ENCODE assay signal across 10 cellular contexts in genomic region chr22:35620624-35621245, GRCh38. TPM values are rescaled to one million over a fixed set of nuclear protein-coding genes. Genes with fewer than 3 reads are reported as not detected.
DNase-seq lines count a peak whose midpoint lies in the region; ATAC-seq and TF ChIP-seq lines count a peak whose summit lies in the region.
"Had no signal": no experiment of that assay in that cellular context is flagged by ENCODE, and none has a peak within 500 bp of the region (broad histone marks: within the 10 kb centered on the region; RNA-seq: fewer than 3 reads in every experiment).

No MANE protein-coding gene starts in this region.

- no peak overlapping the region for H3K27ac Mint-ChIP-seq in activated CD8-positive, alpha-beta T cell treated with anti-CD3 and anti-CD28 coated beads for 36 hours
- no peak overlapping the region for H3K27ac Mint-ChIP-seq in activated CD8-positive, alpha-beta memory T cell treated with anti-CD3 and anti-CD28 coated beads, Interleukin-2, amount 10 ng/mL, durations not matched to agents 7 days and 5 days

- POLR2A ChIA-PET in HEK293 (lab: Yijun Ruan, JAX), result interaction anchor here (0.6 to 1.3 kb wide), 2 partner anchors 9 to 457 kb away, joined by 3 read pairs; no protein-coding TSS in a partner anchor
- POLR2A ChIA-PET in activated CD8-positive, alpha-beta T cell treated with anti-CD3 and anti-CD28 coated beads for 36 hours (lab: Charles Lee), result interaction anchor here (0.6 kb wide), 1 partner anchor 22 kb away, joined by 3 read pairs; no protein-coding TSS in a partner anchor

- H3K4me1 Mint-ChIP-seq in activated CD8-positive, alpha-beta T cell treated with anti-CD3 and anti-CD28 coated beads for 36 hours (ENCODE audit: low read depth), result no peaks in the 10 kb centered on the region
- H3K4me1 Mint-ChIP-seq in activated CD8-positive, alpha-beta memory T cell treated with anti-CD3 and anti-CD28 coated beads, Interleukin-2, amount 10 ng/mL, durations not matched to agents 7 days and 5 days, result peaks cover 2% of the 10 kb centered on the region

- H3K4me1 ChIP-seq in HEK293 (ENCODE audit: control insufficient read depth, insufficient read depth, low read length) (no peaks in the 10 kb centered on the region), hepatocyte (ENCODE audit: insufficient read depth) (peaks cover 10% of the 10 kb centered on the region)

- no peaks in the 10 kb centered on the region for H3K27me3 ChIP-seq in hepatocyte
- H3K27me3 ChIP-seq: BLaER1 had no signal

- WGBS in hepatocyte (ENCODE audit: low lambda C conversion rate, missing lambda C conversion rate), result 66% methylated on average over 15 of the region's 15 CpGs

- CTCF ChIA-PET in HEK293 (lab: Yijun Ruan, JAX), result interaction anchor here (0.5 to 4.4 kb wide), 16 partner anchors 9 to 1236 kb away, joined by 3 to 25 read pairs (median 4); no protein-coding TSS in a partner anchor
- CTCF ChIA-PET in activated CD8-positive, alpha-beta T cell treated with anti-CD3 and anti-CD28 coated beads for 36 hours (lab: Charles Lee), result interaction anchor here (0.8 to 2.3 kb wide), 9 partner anchors 8 to 504 kb away, joined by 3 to 11 read pairs (median 4); partner anchors contain the start of gene APOL6
- CTCF ChIA-PET in activated CD8-positive, alpha-beta memory T cell treated with anti-CD3 and anti-CD28 coated beads, Interleukin-2, amount 10 ng/mL, durations not matched to agents 7 days and 5 days (lab: Charles Lee), result interaction anchor here (1.0 to 2.1 kb wide), 5 partner anchors 37 to 478 kb away, joined by 3 to 13 read pairs (median 4); partner anchors contain the start of gene RASD2

- H3K9me3 ChIP-seq in HEK293 (ENCODE audit: control insufficient read depth, insufficient read depth, low read depth, low read length), result no peaks in the 10 kb centered on the region
- no peaks in the 10 kb centered on the region for H3K9me3 ChIP-seq in hepatocyte (ENCODE audit: low read depth)
- H3K9me3 ChIP-seq: BLaER1 had no signal

- H3K9me2 ChIP-seq in hepatocyte (replicated peaks; ENCODE audit: insufficient read depth), result no peaks in the 10 kb centered on the region

- H3K4me3 Mint-ChIP-seq in activated CD8-positive, alpha-beta T cell treated with anti-CD3 and anti-CD28 coated beads for 36 hours, result no peak overlapping the region
- no peak overlapping the region for H3K4me3 Mint-ChIP-seq in activated CD8-positive, alpha-beta memory T cell treated with anti-CD3 and anti-CD28 coated beads, Interleukin-2, amount 10 ng/mL, durations not matched to agents 7 days and 5 days

- H3K79me2 ChIP-seq in hepatocyte, result no peaks in the 10 kb centered on the region

- DNase-seq in hepatocyte (ENCODE audit: low spot score), result peak; percentile 35
- DNase-seq in MV-4-11 (lab: John Stamatoyannopoulos, UW), result no peak
- DNase-seq in activated CD8-positive, alpha-beta T cell treated with anti-CD3 and anti-CD28 coated beads for 36 hours, result no peak
- no peak for DNase-seq in stimulated activated CD8-positive, alpha-beta memory T cell treated with anti-CD3 and anti-CD28 coated beads, Interleukin-4, amount 100 ng/mL, for 48 hours
- no peak for DNase-seq in activated CD8-positive, alpha-beta memory T cell treated with anti-CD3 and anti-CD28 coated beads, Interleukin-2, amount 10 ng/mL, durations not matched to agents 7 days and 5 days
- DNase-seq: occipital lobe had no signal

- peak overlapping the region; percentile 99 for H3K27ac ChIP-seq in 22Rv1
- no peak overlapping the region for H3K27ac ChIP-seq in HEK293 (ENCODE audit: extremely low read depth, low read depth, low read length)
- H3K27ac ChIP-seq in VCaP, result peak overlapping the region; percentile 96
- no peak overlapping the region for H3K27ac ChIP-seq in hepatocyte
- H3K27ac ChIP-seq: BLaER1 had no signal

- no peak overlapping the region for H3K4me2 ChIP-seq in hepatocyte
- H3K4me2 ChIP-seq: BLaER1 had no signal

- intact Hi-C loops in activated CD8-positive, alpha-beta T cell treated with anti-CD3 and anti-CD28 coated beads for 36 hours (cut with micrococcal nuclease), result loop anchor here (10.0 kb wide), 2 partner anchors 266 to 504 kb away; no protein-coding TSS in a partner anchor

- no peak for ATAC-seq in activated CD8-positive, alpha-beta T cell treated with anti-CD3 and anti-CD28 coated beads for 36 hours
- ATAC-seq in activated CD8-positive, alpha-beta memory T cell treated with anti-CD3 and anti-CD28 coated beads, Interleukin-2, amount 10 ng/mL, durations not matched to agents 7 days and 5 days, result no peak

- H3K27me3 Mint-ChIP-seq in activated CD8-positive, alpha-beta T cell treated with anti-CD3 and anti-CD28 coated beads for 36 hours, result peaks cover 7% of the 10 kb centered on the region
- peaks cover 12% of the 10 kb centered on the region for H3K27me3 Mint-ChIP-seq in activated CD8-positive, alpha-beta memory T cell treated with anti-CD3 and anti-CD28 coated beads, Interleukin-2, amount 10 ng/mL, durations not matched to agents 7 days and 5 days

- H3K9me3 Mint-ChIP-seq in activated CD8-positive, alpha-beta T cell treated with anti-CD3 and anti-CD28 coated beads for 36 hours, result no peaks in the 10 kb centered on the region
- H3K9me3 Mint-ChIP-seq in activated CD8-positive, alpha-beta memory T cell treated with anti-CD3 and anti-CD28 coated beads, Interleukin-2, amount 10 ng/mL, durations not matched to agents 7 days and 5 days (ENCODE audit: low read depth), result no peaks in the 10 kb centered on the region

- TF ChIP-seq CTCF in 22Rv1 (IDR thresholded peaks at IDR 0.05), result no peak
- no peak for TF ChIP-seq CTCF in HEK293 (tag by site-specific recombination; IDR thresholded peaks at IDR 0.05)
- no peak for TF ChIP-seq CTCF in VCaP (conservative IDR thresholded peaks at IDR 0.05)
- TF ChIP-seq CTCF in hepatocyte (IDR thresholded peaks at IDR 0.05; ENCODE audit: poor library complexity), result no peak
- TF ChIP-seq CTCF in activated CD8-positive, alpha-beta T cell treated with anti-CD3 and anti-CD28 coated beads for 36 hours (IDR thresholded peaks at IDR 0.05), result no peak

- H3K4me3 ChIP-seq in HEK293 (ENCODE audit: low read depth, low read length) (no peak overlapping the region), hepatocyte (no peak overlapping the region)
- H3K4me3 ChIP-seq: BLaER1 had no signal

- no peaks in the 10 kb centered on the region for H4K20me1 ChIP-seq in hepatocyte (ENCODE audit: insufficient read depth, poor library complexity, severe bottlenecking)
- H4K20me1 ChIP-seq: BLaER1 had no signal

- H2AFZ ChIP-seq in hepatocyte, result no peak overlapping the region

- H3K36me3 ChIP-seq in HEK293 (ENCODE audit: control insufficient read depth in 2 of 2, insufficient read depth in 1 of 2, low read length in 2 of 2) (no peaks in the 10 kb centered on the region), hepatocyte (replicated peaks; ENCODE audit: insufficient read depth, low read depth) (no peaks in the 10 kb centered on the region)
- H3K36me3 ChIP-seq: BLaER1 had no signal

- H3K36me3 Mint-ChIP-seq in activated CD8-positive, alpha-beta T cell treated with anti-CD3 and anti-CD28 coated beads for 36 hours (ENCODE audit: low read depth), result no peaks in the 10 kb centered on the region
- no peaks in the 10 kb centered on the region for H3K36me3 Mint-ChIP-seq in activated CD8-positive, alpha-beta memory T cell treated with anti-CD3 and anti-CD28 coated beads, Interleukin-2, amount 10 ng/mL, durations not matched to agents 7 days and 5 days

TF ChIP-seq in HEK293, 187 proteins besides CTCF, POLR2A, EP300 and RAD21 (continues in another document):
- TF ChIP-seq, protein P1, sequence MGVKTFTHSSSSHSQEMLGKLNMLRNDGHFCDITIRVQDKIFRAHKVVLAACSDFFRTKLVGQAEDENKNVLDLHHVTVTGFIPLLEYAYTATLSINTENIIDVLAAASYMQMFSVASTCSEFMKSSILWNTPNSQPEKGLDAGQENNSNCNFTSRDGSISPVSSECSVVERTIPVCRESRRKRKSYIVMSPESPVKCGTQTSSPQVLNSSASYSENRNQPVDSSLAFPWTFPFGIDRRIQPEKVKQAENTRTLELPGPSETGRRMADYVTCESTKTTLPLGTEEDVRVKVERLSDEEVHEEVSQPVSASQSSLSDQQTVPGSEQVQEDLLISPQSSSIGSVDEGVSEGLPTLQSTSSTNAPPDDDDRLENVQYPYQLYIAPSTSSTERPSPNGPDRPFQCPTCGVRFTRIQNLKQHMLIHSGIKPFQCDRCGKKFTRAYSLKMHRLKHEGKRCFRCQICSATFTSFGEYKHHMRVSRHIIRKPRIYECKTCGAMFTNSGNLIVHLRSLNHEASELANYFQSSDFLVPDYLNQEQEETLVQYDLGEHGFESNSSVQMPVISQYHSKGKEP (tag by site-specific recombination; IDR thresholded peaks at IDR 0.05), result no peak
- TF ChIP-seq ZNF214 (tag by site-specific recombination; IDR thresholded peaks at IDR 0.05; ENCODE audit: borderline replicate concordance), result no peak
- TF ChIP-seq SP7 (tag by site-specific recombination; IDR thresholded peaks at IDR 0.05), result peak; percentile 63
- 0 out of 2 replicates have a peak, but pooled peaks have one; percentile 25 for TF ChIP-seq ZNF341 (tag by site-specific recombination; IDR thresholded peaks at IDR 0.05; ENCODE audit: low read depth)
- TF ChIP-seq, protein P2, sequence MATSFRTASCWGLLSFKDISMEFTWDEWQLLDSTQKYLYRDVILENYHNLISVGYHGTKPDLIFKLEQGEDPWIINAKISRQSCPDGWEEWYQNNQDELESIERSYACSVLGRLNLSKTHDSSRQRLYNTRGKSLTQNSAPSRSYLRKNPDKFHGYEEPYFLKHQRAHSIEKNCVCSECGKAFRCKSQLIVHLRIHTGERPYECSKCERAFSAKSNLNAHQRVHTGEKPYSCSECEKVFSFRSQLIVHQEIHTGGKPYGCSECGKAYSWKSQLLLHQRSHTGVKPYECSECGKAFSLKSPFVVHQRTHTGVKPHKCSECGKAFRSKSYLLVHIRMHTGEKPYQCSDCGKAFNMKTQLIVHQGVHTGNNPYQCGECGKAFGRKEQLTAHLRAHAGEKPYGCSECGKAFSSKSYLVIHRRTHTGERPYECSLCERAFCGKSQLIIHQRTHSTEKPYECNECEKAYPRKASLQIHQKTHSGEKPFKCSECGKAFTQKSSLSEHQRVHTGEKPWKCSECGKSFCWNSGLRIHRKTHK (tag by site-specific recombination; IDR thresholded peaks at IDR 0.05), result no peak
- no peak for TF ChIP-seq ZNF560 (tag by site-specific recombination; IDR thresholded peaks at IDR 0.05; ENCODE audit: borderline replicate concordance)
- peak; percentile 43; the same call in 1 of the 2 replicates for TF ChIP-seq ZBTB17 (tag by site-specific recombination; IDR thresholded peaks at IDR 0.05)

RNA-seq across cellular contexts. Expression of gene MB, which starts 3.6 kb away (rescaled TPM):
- not detected in 2 replicates for total RNA-seq in hepatocyte
- 0.64 and 0.75 TPM in 2 replicates for polyA plus RNA-seq in hepatocyte
- total RNA-seq in activated CD8-positive, alpha-beta T cell treated with anti-CD3 and anti-CD28 coated beads for 36 hours, result not detected
- total RNA-seq in activated CD8-positive, alpha-beta memory T cell treated with anti-CD3 and anti-CD28 coated beads, Interleukin-2, amount 10 ng/mL, durations not matched to agents 7 days and 5 days, result 1 to 10 TPM in 1 of 2 experiments, not detected in 1; 2.6 TPM
- total RNA-seq: occipital lobe had no signal

RNA-seq across cellular contexts. Expression of gene APOL6, which starts 27.5 kb away (rescaled TPM):
- total RNA-seq in hepatocyte, result 19.6 and 21.0 TPM in 2 replicates
- polyA plus RNA-seq in hepatocyte, result 2.7 and 3.1 TPM in 2 replicates
- 10 to 100 TPM; 37.1 to 38.0 TPM for total RNA-seq in activated CD8-positive, alpha-beta T cell treated with anti-CD3 and anti-CD28 coated beads for 36 hours
- 10 to 100 TPM; 59.9 to 65.2 TPM for total RNA-seq in activated CD8-positive, alpha-beta memory T cell treated with anti-CD3 and anti-CD28 coated beads, Interleukin-2, amount 10 ng/mL, durations not matched to agents 7 days and 5 days

Comparison
In these comparisons a context has a peak if more than half of its experiments do, and no peak if none do; other contexts are left out.
1. H3K27ac ChIP-seq: peak in 22Rv1 (single experiment) and VCaP (single experiment); none in HEK293 (single experiment) and hepatocyte (single experiment).